1 cellular context compared by ENCODE assay signal in genomic region chr21:46253610-46254124, GRCh38.
TF ChIP-seq lines count a peak whose summit lies in the region.

No MANE protein-coding gene starts in this region.

TF ChIP-seq in HEK293, 187 proteins besides CTCF, POLR2A, EP300 and RAD21 (continued from another document):
- TF ChIP-seq PRDM10 (tag by site-specific recombination; IDR thresholded peaks at IDR 0.05) (no peak), ZNF169 (tag by site-specific recombination; IDR thresholded peaks at IDR 0.05) (no peak), ZNF132 (tag by site-specific recombination; IDR thresholded peaks at IDR 0.05; ENCODE audit: borderline replicate concordance) (no peak), KLF17 (tag by site-specific recombination; IDR thresholded peaks at IDR 0.05) (no peak), ZNF391 (tag by site-specific recombination; IDR thresholded peaks at IDR 0.05; ENCODE audit: borderline replicate concordance, low read depth) (no peak), ZBTB17 (tag by site-specific recombination; IDR thresholded peaks at IDR 0.05) (peak; percentile 19; the same call in 1 of the 2 replicates), WT1 (tag by site-specific recombination; IDR thresholded peaks at IDR 0.05) (peak; percentile 77), ZNF175 (tag by site-specific recombination; IDR thresholded peaks at IDR 0.05) (no peak), INSM2 (tag by site-specific recombination; IDR thresholded peaks at IDR 0.05) (0 out of 2 replicates have a peak, but pooled peaks have one; percentile 31), SP2 (tag by site-specific recombination; IDR thresholded peaks at IDR 0.05) (peak; percentile 41; the same call in 1 of the 2 replicates), ZNF2 (tag by site-specific recombination; IDR thresholded peaks at IDR 0.05) (no peak), REST (tag by site-specific recombination; IDR thresholded peaks at IDR 0.05) (no peak), SP7 (tag by site-specific recombination; IDR thresholded peaks at IDR 0.05) (peak; percentile 72), ZNF404 (tag by site-specific recombination; IDR thresholded peaks at IDR 0.05) (no peak), ZNF707 (tag by site-specific recombination; IDR thresholded peaks at IDR 0.05) (no peak), YY1 (tag by site-specific recombination; IDR thresholded peaks at IDR 0.05) (no peak), ZNF514 (tag by site-specific recombination; IDR thresholded peaks at IDR 0.05) (no peak), ZNF629 (tag by site-specific recombination; IDR thresholded peaks at IDR 0.05) (no peak), TRIM28 (IDR thresholded peaks at IDR 0.05; ENCODE audit: borderline replicate concordance, low read length) (no peak), EGR2 (tag by site-specific recombination; IDR thresholded peaks at IDR 0.05; ENCODE audit: low read depth) (no peak), ZNF140 (tag by site-specific recombination; IDR thresholded peaks at IDR 0.05) (no peak), ZNF449 (tag by site-specific recombination; IDR thresholded peaks at IDR 0.05) (no peak), KLF7 (tag by site-specific recombination; IDR thresholded peaks at IDR 0.05; ENCODE audit: borderline replicate concordance) (no peak), OVOL3 (tag by site-specific recombination; IDR thresholded peaks at IDR 0.05) (no peak), ZBTB8A (tag by site-specific recombination; IDR thresholded peaks at IDR 0.05) (no peak)
